35 cellular contexts compared by ENCODE assay signal in genomic region chr13:112661291-112661690, GRCh38.
"Had no signal": no experiment of that assay in that cellular context is flagged by ENCODE, and none has a peak within 500 bp of the region (broad histone marks: within the 10 kb centered on the region; RNA-seq: fewer than 3 reads in every experiment).

No MANE protein-coding gene starts in this region.

- H3K27me3 ChIP-seq: MG63 had no signal

- DNase-seq: Karpas-422, Kasumi-1, MG63, MM.1S, MV-4-11, NCI-H1048, NCI-H1092, NCI-H1092 treated with DMSO at 0.1 percent for 48 hours, NCI-H1105, NCI-H1105 treated with DMSO at 0.1 percent for 48 hours, NCI-H1417, NCI-H1417 treated with DMSO at 0.1 percent for 48 hours, NCI-H1436, NCI-H1436 treated with DMSO at 0.1 percent for 48 hours, NCI-H146, NCI-H1694, NCI-H1694 treated with DMSO at 0.1 percent for 48 hours, NCI-H187, NCI-H187 treated with DMSO at 0.1 percent for 48 hours, NCI-H1930, NCI-H2029, NCI-H2029 treated with DMSO at 0.1 percent for 48 hours, NCI-H2081, NCI-H2081 treated with DMSO at 0.1 percent for 48 hours, NCI-H2107, NCI-H2171, NCI-H2171 treated with DMSO at 0.1 percent for 48 hours, NCI-H2227 treated with DMSO at 0.1 percent for 48 hours, NCI-H226, NCI-H345, NCI-H446, NCI-H446 treated with DMSO at 0.1 percent for 48 hours, NCI-H510A, NCI-H510A treated with DMSO at 0.1 percent for 48 hours, NCI-H524 had no signal

- H3K36me3 ChIP-seq: MG63 had no signal

- H3K9me3 ChIP-seq: MG63 had no signal

- H3K4me3 ChIP-seq: MG63 had no signal
